10 cellular contexts compared by ENCODE assay signal in the genomic region with DNA sequence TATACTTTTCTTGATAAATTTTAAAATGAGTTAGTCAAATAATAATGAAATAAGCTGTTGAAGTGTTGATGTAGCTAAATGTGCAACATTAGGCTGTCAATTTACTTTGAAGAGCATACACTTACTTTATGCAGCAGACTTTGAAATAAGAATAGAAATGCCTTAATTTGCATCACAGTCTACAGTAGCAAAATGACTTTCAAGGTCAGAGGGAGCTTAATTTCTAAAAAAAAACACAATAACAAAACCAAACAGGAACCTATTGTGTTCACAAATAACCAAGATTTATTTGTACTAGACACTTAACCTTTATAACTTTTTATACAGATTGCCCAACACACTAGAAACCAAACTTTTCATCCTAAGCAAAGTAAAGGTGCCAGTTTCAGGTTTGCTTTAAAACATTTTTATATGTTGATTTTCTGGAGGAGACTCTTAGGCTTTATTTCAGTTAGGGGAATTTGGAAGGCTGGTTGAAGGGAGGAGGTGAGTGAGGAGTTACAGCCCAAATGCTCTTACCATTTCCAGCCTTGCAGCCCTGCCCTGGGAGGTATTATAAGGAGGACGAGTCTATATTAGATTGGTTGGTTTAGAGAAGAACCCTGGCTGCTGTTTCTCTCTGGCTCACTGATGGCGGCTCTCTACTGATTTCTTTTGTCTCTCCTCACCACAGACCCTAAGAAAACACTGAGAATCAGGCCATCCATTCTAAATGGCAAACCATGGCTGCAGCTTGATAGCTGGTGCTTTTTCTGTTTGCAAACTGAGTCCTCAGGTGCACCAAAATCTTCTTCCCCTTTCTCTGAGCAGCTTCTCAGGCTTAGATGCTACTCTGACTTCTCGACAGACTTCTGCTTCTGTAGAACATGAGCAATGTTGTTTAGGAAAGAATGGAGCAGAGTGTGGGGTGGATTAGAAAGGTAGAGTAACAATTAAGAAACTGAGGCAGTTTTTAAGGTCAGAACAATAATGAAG. TPM values are rescaled to one million over a fixed set of nuclear protein-coding genes. Genes with fewer than 3 reads are reported as not detected.
A peak's percentile ranks its signal among the peaks of the same experiment; 100 is the strongest.
DNase-seq lines count a peak whose midpoint lies in the region; ATAC-seq and TF ChIP-seq lines count a peak whose summit lies in the region.
"Had no signal": no experiment of that assay in that cellular context is flagged by ENCODE, and none has a peak within 500 bp of the region (broad histone marks: within the 10 kb centered on the region; RNA-seq: fewer than 3 reads in every experiment).

No MANE protein-coding gene starts in this region.

- peak overlapping the region; percentile 72 to 82 for H3K18ac ChIP-seq in mesenchymal stem cell (ENCODE audit: low read depth in 1 of 2, low read length in 2 of 2)

- H3K27ac Mint-ChIP-seq in CD14-positive monocyte = no peak overlapping the region

- peak overlapping the region; percentile 40 for H2BK15ac ChIP-seq in mesenchymal stem cell (ENCODE audit: low read depth, poor library complexity, severe bottlenecking)

- H3K36me3 ChIP-seq in mesenchymal stem cell (ENCODE audit: control insufficient read depth in 1 of 2, insufficient read depth in 2 of 2, low read depth in 1 of 2, low read length in 2 of 2) = no peaks in the 10 kb centered on the region

- no peak overlapping the region for H2BK120ac ChIP-seq in mesenchymal stem cell (ENCODE audit: low read depth, low read length)

- peaks cover 3% of the 10 kb centered on the region for H3K4me1 ChIP-seq in mesenchymal stem cell (ENCODE audit: control insufficient read depth, insufficient read depth, low read depth, low read length)

- H4K8ac ChIP-seq in mesenchymal stem cell (ENCODE audit: low read length) = no peak overlapping the region

- no peak overlapping the region for H2BK5ac ChIP-seq in mesenchymal stem cell (ENCODE audit: low read depth, low read length, poor library complexity, severe bottlenecking)

- DNase-seq in mesenchymal stem cell (no peak), cerebellum (ENCODE audit: low spot score) (no peak), CD14-positive monocyte (ENCODE audit: low spot score) (no peak), SW480 (ENCODE audit: low spot score) (no peak)
- DNase-seq: NCI-H1436; stimulated activated CD4-positive, alpha-beta T cell treated with anti-CD3 and anti-CD28 coated beads, Interleukin-15, amount 100 ng/mL, for 24 hours had no signal

- H2AFZ ChIP-seq in mesenchymal stem cell (ENCODE audit: low read depth, low read length) = no peak overlapping the region

- H3K9me3 Mint-ChIP-seq in CD14-positive monocyte = peaks cover 0 to 4% (median 0%) of the 10 kb centered on the region in 7 donors

- H3K27ac ChIP-seq in mesenchymal stem cell (ENCODE audit: low read length, poor library complexity, severe bottlenecking) = no peak overlapping the region
- H3K27ac ChIP-seq: RWPE1 had no signal

- peak overlapping the region; percentile 56 for H4K91ac ChIP-seq in mesenchymal stem cell (ENCODE audit: low read length)

- peaks cover 0 to 2% of the 10 kb centered on the region in 2 donors for H3K36me3 Mint-ChIP-seq in CD14-positive monocyte

- no peak for TF ChIP-seq CTCF in CD14-positive monocyte (IDR thresholded peaks at IDR 0.05)

- H2AK5ac ChIP-seq in mesenchymal stem cell (ENCODE audit: low read length, severe bottlenecking) = no peak overlapping the region

- H3K23ac ChIP-seq in mesenchymal stem cell (ENCODE audit: low read length in 2 of 2) = no peak overlapping the region

- H3K9ac ChIP-seq in mesenchymal stem cell (ENCODE audit: low read length) = no peak overlapping the region

- WGBS in mesenchymal stem cell = 100% methylated on average over 2 of the region's 3 CpGs

- no peaks in the 10 kb centered on the region for H3K27me3 ChIP-seq in mesenchymal stem cell (ENCODE audit: control insufficient read depth in 1 of 2, insufficient read depth in 1 of 2, low read length in 2 of 2)

- H3K4me3 Mint-ChIP-seq in CD14-positive monocyte = no peak overlapping the region

- H3K14ac ChIP-seq in mesenchymal stem cell (ENCODE audit: low read length in 2 of 2) = no peak overlapping the region

- ATAC-seq in GM18870 (IDR thresholded peaks at IDR 0.05; ENCODE audit: unreplicated experiment) = peak; percentile 47
- peak; percentile 53 for ATAC-seq in GM21717 (IDR thresholded peaks at IDR 0.05; ENCODE audit: unreplicated experiment)
- peak; percentile 64 for ATAC-seq in HG03378 (IDR thresholded peaks at IDR 0.05; ENCODE audit: unreplicated experiment)

- H2BK12ac ChIP-seq in mesenchymal stem cell (ENCODE audit: low read length in 2 of 2) = peak overlapping the region; percentile 52 to 73

- intact Hi-C loops in CD14-positive monocyte (cut with micrococcal nuclease) = no loop called here

- H3K9me3 ChIP-seq in mesenchymal stem cell (ENCODE audit: control insufficient read depth, low read length) = no peaks in the 10 kb centered on the region

- H3K27me3 Mint-ChIP-seq in CD14-positive monocyte (ENCODE audit: low read depth in 3 of 3) = no peaks in the 10 kb centered on the region

- H3K4me3 ChIP-seq in mesenchymal stem cell (ENCODE audit: insufficient read depth in 1 of 2, low read depth in 1 of 2, low read length in 2 of 2) = no peak overlapping the region

- no peak overlapping the region for H3K4me2 ChIP-seq in mesenchymal stem cell (ENCODE audit: low read length, poor library complexity, severe bottlenecking)

- peaks cover 10% of the 10 kb centered on the region for H3K79me1 ChIP-seq in mesenchymal stem cell (replicated peaks; ENCODE audit: low read length, poor library complexity, severe bottlenecking)

- H3K4me1 Mint-ChIP-seq in CD14-positive monocyte = peaks cover 3% of the 10 kb centered on the region

- H3K4ac ChIP-seq in mesenchymal stem cell (ENCODE audit: low read depth in 1 of 2, low read length in 2 of 2) = peak overlapping the region; percentile 67 to 93

RNA-seq across cellular contexts. Expression of a gene that starts 55.2 kb away (rescaled TPM):
- polyA plus RNA-seq in mesenchymal stem cell (2013, experiment 1 of 2) = 20.8 TPM
- polyA plus RNA-seq in mesenchymal stem cell (2013, experiment 2 of 2) = 20.8 TPM
- total RNA-seq in cerebellum = 11.2 TPM
- polyA plus RNA-seq in CD14-positive monocyte = 10 to 100 TPM; 44.7 to 50.5 TPM
